Comparison of ENCODE assay signal across 28 cellular contexts in the genomic region with DNA sequence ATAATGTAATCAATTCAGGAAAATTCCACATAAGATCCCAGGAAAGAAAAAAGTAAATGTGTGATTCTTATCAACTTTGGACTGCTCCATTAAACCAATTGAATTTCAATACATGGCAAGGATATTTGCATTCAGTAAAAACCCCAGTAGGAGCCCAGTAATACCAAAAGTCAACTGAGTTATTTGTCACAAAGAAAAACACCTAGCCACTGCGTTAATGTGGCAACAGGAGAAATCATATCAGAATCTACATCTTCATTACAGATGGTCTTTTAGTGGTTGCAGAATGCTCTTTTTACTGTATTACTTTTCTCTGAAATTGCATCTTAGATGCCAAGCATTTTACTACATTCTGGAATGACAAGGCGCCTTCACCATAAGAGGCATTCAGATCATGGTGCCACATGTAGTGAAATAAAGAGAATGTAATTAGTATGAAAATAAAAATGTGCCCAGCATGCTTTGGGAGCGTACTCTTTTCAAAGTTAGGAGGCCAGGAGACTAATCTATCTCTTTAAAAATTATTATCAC.
"Had no signal": no experiment of that assay in that cellular context is flagged by ENCODE, and none has a peak within 500 bp of the region (broad histone marks: within the 10 kb centered on the region; RNA-seq: fewer than 3 reads in every experiment).

No MANE protein-coding gene starts in this region.

- H3K36me3 ChIP-seq: left ventricle myocardium inferior, pancreas, prostate gland, thyroid gland, upper lobe of right lung, uterus had no signal

- H2AFZ ChIP-seq: hepatocyte had no signal

- H3K4me3 ChIP-seq: hepatocyte, left ventricle myocardium inferior, lung, mucosa of descending colon, pancreas, prostate gland, skin epidermis, spleen, stomach, testis, thyroid gland, transverse colon, upper lobe of right lung, uterus had no signal

- H3K9me3 ChIP-seq: left ventricle myocardium inferior, mucosa of descending colon, pancreas, prostate gland, spleen, stomach, testis, thyroid gland, transverse colon, upper lobe of right lung, uterus had no signal

- DNase-seq: islet precursor cell; left ventricle myocardium inferior; mesendoderm; midbrain; mucosa of descending colon; naive thymus-derived CD4-positive, alpha-beta T cell; pancreas; posterior cingulate gyrus; retina; right cardiac atrium; spleen; stimulated activated CD4-positive, alpha-beta T cell treated with anti-CD3 and anti-CD28 coated beads, Interleukin-2, amount 100 ng/mL, for 48 hours; stimulated activated CD4-positive, alpha-beta T cell treated with anti-CD3 and anti-CD28 coated beads, Interleukin-4, amount 100 ng/mL, for 4 hours; stimulated activated CD8-positive, alpha-beta memory T cell treated with anti-CD3 and anti-CD28 coated beads, Interleukin-4, amount 100 ng/mL, for 48 hours; stimulated activated naive B cell treated with anti-CD40 and anti-IgM and Interleukin-4, amounts not matched to agents 10 μg/mL and 1 μg/mL and 100 μg/mL, for 72 hours; stimulated activated naive CD8-positive, alpha-beta T cell treated with anti-CD3 and anti-CD28 coated beads, Interleukin-15, Interleukin-2, amounts not matched to agents 100 U/mL and 50 U/mL, for 24 hours; stomach; testis; thyroid gland; transverse colon; upper lobe of right lung; uterus had no signal

- ATAC-seq: mucosa of descending colon; naive thymus-derived CD4-positive, alpha-beta T cell; natural killer cell treated with Interleukin-12 subunit alpha and Interleukin-12 subunit beta and Interleukin-15 and Interleukin-18, amount 100 ng/mL, for 72 hours; pancreas; right cardiac atrium; sciatic nerve; stimulated activated naive B cell treated with anti-CD40 and anti-IgM and Interleukin-4, amounts not matched to agents 10 μg/mL and 1 μg/mL and 100 μg/mL, for 72 hours; stimulated activated naive CD8-positive, alpha-beta T cell treated with anti-CD3 and anti-CD28 coated beads, Interleukin-15, Interleukin-2, amounts not matched to agents 100 U/mL and 50 U/mL, for 24 hours; upper lobe of right lung had no signal

- FAIRE-seq: pancreas had no signal

- H3K79me2 ChIP-seq: hepatocyte had no signal

- H3K27me3 ChIP-seq: hepatocyte, pancreas, spleen, stomach, testis, thyroid gland, transverse colon, upper lobe of right lung, uterus had no signal

- H3K4me1 ChIP-seq: left ventricle myocardium inferior, pancreas, prostate gland, spleen, testis, thyroid gland, upper lobe of right lung, uterus had no signal

- H3K27ac ChIP-seq: hepatocyte, left ventricle myocardium inferior, pancreas, prostate gland, skin epidermis, spleen, stomach, testis, thyroid gland, transverse colon, upper lobe of right lung, uterus had no signal

- H3K4me2 ChIP-seq: hepatocyte had no signal
